15 cellular contexts compared by ENCODE assay signal in the genomic region with DNA sequence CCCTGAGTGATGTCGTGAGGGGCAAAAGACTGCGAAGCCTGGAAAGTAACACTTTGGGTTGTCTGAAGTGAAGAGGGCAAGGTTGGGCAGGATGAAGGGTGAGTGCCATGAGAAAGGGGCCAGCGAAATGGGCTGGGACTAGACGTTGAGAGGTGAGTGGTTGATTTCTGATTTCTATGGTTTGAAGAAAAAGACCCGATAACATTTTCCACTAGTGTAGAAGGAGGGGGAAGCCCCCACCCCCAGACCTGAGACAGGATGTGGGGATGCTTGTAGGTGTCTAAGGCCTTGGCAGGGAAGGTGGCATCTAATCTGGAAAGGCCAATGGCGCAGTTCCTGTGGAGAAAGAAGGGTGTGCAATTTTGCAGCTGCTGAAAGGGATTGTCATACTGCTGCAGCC. TPM values are rescaled to one million over a fixed set of nuclear protein-coding genes. Genes with fewer than 3 reads are reported as not detected.
DNase-seq lines count a peak whose midpoint lies in the region; ATAC-seq, FAIRE-seq and TF ChIP-seq lines count a peak whose summit lies in the region.
"Had no signal": no experiment of that assay in that cellular context is flagged by ENCODE, and none has a peak within 500 bp of the region (broad histone marks: within the 10 kb centered on the region; RNA-seq: fewer than 3 reads in every experiment).

No MANE protein-coding gene starts in this region.

- TF ChIP-seq EP300 in tibial nerve (IDR thresholded peaks at IDR 0.05) = no peak

- H3K27me3 ChIP-seq in tibial nerve = no peaks in the 10 kb centered on the region
- H3K27me3 ChIP-seq in WERI-Rb-1 (ENCODE audit: insufficient read depth, low read depth, severe bottlenecking) = no peaks in the 10 kb centered on the region
- H3K27me3 ChIP-seq: testis had no signal

- H3K36me3 ChIP-seq in kidney (ENCODE audit: control insufficient read depth in 1 of 2, insufficient read depth in 2 of 2, low read length in 2 of 2) = no peaks in the 10 kb centered on the region
- no peaks in the 10 kb centered on the region for H3K36me3 ChIP-seq in tibial nerve
- no peaks in the 10 kb centered on the region for H3K36me3 ChIP-seq in WERI-Rb-1

- 91 to 93% methylated on average over 6 of the region's 6 CpGs for WGBS in tibial nerve, 2 donors

- H3K9me3 ChIP-seq in kidney (ENCODE audit: control insufficient read depth in 1 of 2, low read length in 2 of 2) = no peaks in the 10 kb centered on the region
- no peaks in the 10 kb centered on the region for H3K9me3 ChIP-seq in tibial nerve
- H3K9me3 ChIP-seq in WERI-Rb-1 (ENCODE audit: severe bottlenecking) = no peaks in the 10 kb centered on the region
- H3K9me3 ChIP-seq: testis had no signal

- H3K4me1 ChIP-seq in kidney (ENCODE audit: control insufficient read depth in 1 of 2, insufficient read depth in 1 of 2, low read depth in 1 of 2, low read length in 2 of 2) = no peaks in the 10 kb centered on the region
- no peaks in the 10 kb centered on the region for H3K4me1 ChIP-seq in tibial nerve
- H3K4me1 ChIP-seq: testis had no signal

- no peak overlapping the region for H3K4me3 ChIP-seq in kidney (ENCODE audit: low read length in 2 of 2)
- H3K4me3 ChIP-seq in tibial nerve = no peak overlapping the region
- H3K4me3 ChIP-seq in WERI-Rb-1 (ENCODE audit: low read depth, low read length) = no peak overlapping the region
- H3K4me3 ChIP-seq: PC-9, testis had no signal

- DNase-seq in T-cell = peak in 31 of 34 experiments; percentile 7 to 49 (median 28)
- DNase-seq in activated CD8-positive, alpha-beta memory T cell treated with anti-CD3 and anti-CD28 coated beads, Interleukin-2, amount 10 ng/mL, durations not matched to agents 7 days and 5 days = peak; percentile 71
- peak; percentile 21 for DNase-seq in kidney
- DNase-seq in stimulated activated CD8-positive, alpha-beta memory T cell treated with anti-CD3 and anti-CD28 coated beads, Interleukin-15, amount 100 ng/mL, for 48 hours (ENCODE audit: low read depth in 2 of 2) = peak; percentile 82 to 87
- DNase-seq in NCI-H1105 treated with DMSO at 0.1 percent for 48 hours (lab: John Stamatoyannopoulos, UW) = no peak
- no peak for DNase-seq in tibial nerve (ENCODE audit: low spot score in 2 of 2)
- DNase-seq in T-helper 9 cell = no peak
- no peak for DNase-seq in WERI-Rb-1
- DNase-seq: erythroblast, KBM-7, NCI-H2081 treated with DMSO at 0.1 percent for 48 hours, PC-9, testis had no signal

- intact Hi-C loops in kidney (cut with DNase I) = no loop called here

- H3K27me3 Mint-ChIP-seq in T-cell = no peaks in the 10 kb centered on the region
- H3K27me3 Mint-ChIP-seq in activated CD8-positive, alpha-beta memory T cell treated with anti-CD3 and anti-CD28 coated beads, Interleukin-2, amount 10 ng/mL, durations not matched to agents 7 days and 5 days = no peaks in the 10 kb centered on the region

- CTCF ChIA-PET in T-cell (lab: Charles Lee) = no interaction called here
- CTCF ChIA-PET in activated CD8-positive, alpha-beta memory T cell treated with anti-CD3 and anti-CD28 coated beads, Interleukin-2, amount 10 ng/mL, durations not matched to agents 7 days and 5 days (lab: Charles Lee) = no interaction called here

- H3K9ac ChIP-seq in kidney (ENCODE audit: low read length in 2 of 2) = no peak overlapping the region

- H3K4me1 Mint-ChIP-seq in T-cell = peaks cover 26 to 34% (median 28%) of the 10 kb centered on the region in 3 donors
- H3K4me1 Mint-ChIP-seq in activated CD8-positive, alpha-beta memory T cell treated with anti-CD3 and anti-CD28 coated beads, Interleukin-2, amount 10 ng/mL, durations not matched to agents 7 days and 5 days = peaks cover 39% of the 10 kb centered on the region

- no peak for TF ChIP-seq CTCF in kidney (IDR thresholded peaks at IDR 0.05; ENCODE audit: borderline replicate concordance, extremely low read depth, insufficient read depth)
- TF ChIP-seq CTCF in tibial nerve (IDR thresholded peaks at IDR 0.05) = no peak
- no peak for TF ChIP-seq CTCF in WERI-Rb-1 (IDR thresholded peaks at IDR 0.05; ENCODE audit: low read depth, low read length)

- no peaks in the 10 kb centered on the region for H3K36me3 Mint-ChIP-seq in T-cell
- H3K36me3 Mint-ChIP-seq in activated CD8-positive, alpha-beta memory T cell treated with anti-CD3 and anti-CD28 coated beads, Interleukin-2, amount 10 ng/mL, durations not matched to agents 7 days and 5 days = peaks cover 5% of the 10 kb centered on the region

- ATAC-seq in T-cell (replicated peaks in 1 of 4) = peak; percentile 37 to 53 (median 46)
- ATAC-seq in activated CD8-positive, alpha-beta memory T cell treated with anti-CD3 and anti-CD28 coated beads, Interleukin-2, amount 10 ng/mL, durations not matched to agents 7 days and 5 days = peak; percentile 16

- H3K9me3 Mint-ChIP-seq in T-cell = no peaks in the 10 kb centered on the region
- no peaks in the 10 kb centered on the region for H3K9me3 Mint-ChIP-seq in activated CD8-positive, alpha-beta memory T cell treated with anti-CD3 and anti-CD28 coated beads, Interleukin-2, amount 10 ng/mL, durations not matched to agents 7 days and 5 days (ENCODE audit: low read depth)

- H3K27ac Mint-ChIP-seq in T-cell = peak overlapping the region; percentile 69 to 72
- peak overlapping the region; percentile 69 for H3K27ac Mint-ChIP-seq in activated CD8-positive, alpha-beta memory T cell treated with anti-CD3 and anti-CD28 coated beads, Interleukin-2, amount 10 ng/mL, durations not matched to agents 7 days and 5 days

- no peak for TF ChIP-seq POLR2A in tibial nerve (IDR thresholded peaks at IDR 0.05)

- no peak overlapping the region for H3K27ac ChIP-seq in kidney (ENCODE audit: low read depth in 2 of 2, low read length in 2 of 2)
- no peak overlapping the region for H3K27ac ChIP-seq in tibial nerve
- no peak overlapping the region for H3K27ac ChIP-seq in WERI-Rb-1
- H3K27ac ChIP-seq: C4-2B, PC-9, testis had no signal

- POLR2A ChIA-PET in T-cell (lab: Charles Lee) = interaction anchor here in 1 of 2 donors (0.6 kb wide), 1 partner anchor 27 kb away, joined by 3 read pairs; no protein-coding TSS in a partner anchor

- peak overlapping the region in 1 of 3 donors; percentile 33 for H3K4me3 Mint-ChIP-seq in T-cell
- no peak overlapping the region for H3K4me3 Mint-ChIP-seq in activated CD8-positive, alpha-beta memory T cell treated with anti-CD3 and anti-CD28 coated beads, Interleukin-2, amount 10 ng/mL, durations not matched to agents 7 days and 5 days

- FAIRE-seq in kidney (lab: Jason Lieb, UNC) = no peak
- FAIRE-seq: bronchial epithelial cell had no signal

RNA-seq across cellular contexts. Expression of gene KIF3B, which starts 25.3 kb away (rescaled TPM):
- total RNA-seq in T-cell (10 to 100 TPM; 11.3 to 14.6 (median 13.6) TPM), kidney (62.2 TPM), tibial nerve (10 to 100 TPM; 27.3 to 32.9 (median 31.7) TPM)
- total RNA-seq in activated CD8-positive, alpha-beta memory T cell treated with anti-CD3 and anti-CD28 coated beads, Interleukin-2, amount 10 ng/mL, durations not matched to agents 7 days and 5 days = 10 to 100 TPM; 19.9 to 26.0 TPM
- polyA plus RNA-seq in kidney (ENCODE audit: insufficient read depth, low read depth, low replicate concordance) = 31.6 TPM

RNA-seq across cellular contexts. Expression of gene POFUT1, which starts 44.5 kb away (rescaled TPM):
- total RNA-seq in T-cell = 10 to 100 TPM; 13.2 to 20.6 (median 17.7) TPM
- total RNA-seq in activated CD8-positive, alpha-beta memory T cell treated with anti-CD3 and anti-CD28 coated beads, Interleukin-2, amount 10 ng/mL, durations not matched to agents 7 days and 5 days = 10 to 100 TPM; 31.1 to 34.0 TPM
- 36.7 TPM for total RNA-seq in kidney
- polyA plus RNA-seq in kidney (ENCODE audit: insufficient read depth, low read depth, low replicate concordance) = 16.7 TPM
- 10 to 100 TPM; 26.0 to 49.4 (median 32.4) TPM for total RNA-seq in tibial nerve

RNA-seq across cellular contexts. Expression of gene PLAGL2, which starts 44.6 kb away (rescaled TPM):
- total RNA-seq in T-cell = 10 to 100 TPM; 12.6 to 18.2 (median 16.3) TPM
- total RNA-seq in activated CD8-positive, alpha-beta memory T cell treated with anti-CD3 and anti-CD28 coated beads, Interleukin-2, amount 10 ng/mL, durations not matched to agents 7 days and 5 days = 10 to 100 TPM; 26.3 to 41.4 TPM
- total RNA-seq in kidney = 9.2 TPM
- 3.8 TPM for polyA plus RNA-seq in kidney (ENCODE audit: insufficient read depth, low read depth, low replicate concordance)
- total RNA-seq in tibial nerve = 1 to 10 TPM; 4.2 to 7.2 (median 6.3) TPM

Comparison
In these comparisons a context has a peak if more than half of its experiments do, and no peak if none do; other contexts are left out.
1. DNase-seq: peak in T-cell (31 of 34), activated CD8-positive, alpha-beta memory T cell treated with anti-CD3 and anti-CD28 coated beads, Interleukin-2, amount 10 ng/mL, durations not matched to agents 7 days and 5 days (single experiment), kidney (single experiment) and stimulated activated CD8-positive, alpha-beta memory T cell treated with anti-CD3 and anti-CD28 coated beads, Interleukin-15, amount 100 ng/mL, for 48 hours (2 of 2); none in NCI-H1105 treated with DMSO at 0.1 percent for 48 hours (single experiment), tibial nerve (0 of 2), T-helper 9 cell (single experiment) and WERI-Rb-1 (single experiment).